26 cellular contexts compared by ENCODE assay signal in the genomic region with DNA sequence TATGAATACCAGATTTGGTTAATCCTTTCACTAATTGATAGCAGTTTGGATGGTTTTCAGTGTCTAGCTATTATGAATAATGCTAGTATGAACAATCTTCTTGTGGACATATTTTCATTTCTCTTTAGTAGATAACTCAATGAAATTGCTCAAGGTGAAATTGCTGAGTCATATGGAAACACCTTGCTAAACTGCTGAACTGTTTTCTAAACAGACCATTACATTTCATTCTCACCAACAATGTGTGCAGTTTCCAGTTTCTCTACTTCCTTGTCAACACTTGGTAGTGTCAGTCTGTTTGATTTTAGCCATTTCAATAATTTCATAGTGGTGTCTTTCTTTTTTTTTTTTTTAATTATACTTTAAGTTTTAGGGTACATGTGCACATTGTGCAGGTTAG.
"Had no signal": no experiment of that assay in that cellular context is flagged by ENCODE, and none has a peak within 500 bp of the region (broad histone marks: within the 10 kb centered on the region; RNA-seq: fewer than 3 reads in every experiment).

No MANE protein-coding gene starts in this region.

- ATAC-seq: esophagus mucosa, gastrocnemius medialis, heart right ventricle, left cardiac atrium, left lung, left ventricle myocardium superior, lower lobe of right lung, mucosa of descending colon had no signal

- H3K36me3 Mint-ChIP-seq: mesothelial cell of epicardium, naive B cell had no signal

- H3K36me3 ChIP-seq: colonic mucosa, esophagus squamous epithelium, gastrocnemius medialis, heart right ventricle, left lung, lower lobe of right lung had no signal

- H3K4me1 ChIP-seq: colonic mucosa, esophagus squamous epithelium, gastrocnemius medialis, heart right ventricle, left lung, lower lobe of right lung had no signal

- H3K9me3 ChIP-seq: colonic mucosa, esophagus squamous epithelium, gastrocnemius medialis, lower lobe of right lung, mucosa of descending colon had no signal

- H3K4me1 Mint-ChIP-seq: mesothelial cell of epicardium, naive B cell had no signal

- H3K27me3 Mint-ChIP-seq: dendritic cell treated with granulocyte-macrophage colony-stimulating factor and Interleukin-4, amounts not matched to agents 40 ng/mL and 50 ng/mL, for 4 days had no signal

- H3K27ac ChIP-seq: colonic mucosa, epithelial cell of prostate, esophagus squamous epithelium, gastrocnemius medialis, heart right ventricle, left lung, lower lobe of right lung had no signal

- DNase-seq: colonic mucosa; cortex of kidney; effector CD8-positive, alpha-beta T cell; erythroblast; esophagus squamous epithelium; foreskin fibroblast; foreskin melanocyte; gastrocnemius medialis; glutamatergic neuron; head of caudate nucleus; heart right ventricle; hippocampal formation; left cardiac atrium; left lung; left ventricle myocardium superior; lower lobe of right lung; mesenchymal stem cell; mucosa of descending colon; naive B cell had no signal

- H3K27me3 ChIP-seq: colonic mucosa, esophagus squamous epithelium, gastrocnemius medialis, heart right ventricle, left lung had no signal

- H3K9me3 Mint-ChIP-seq: dendritic cell treated with granulocyte-macrophage colony-stimulating factor and Interleukin-4, amounts not matched to agents 40 ng/mL and 50 ng/mL, for 4 days; mesothelial cell of epicardium had no signal

- H3K4me3 ChIP-seq: colonic mucosa, esophagus squamous epithelium, gastrocnemius medialis, heart right ventricle, left lung, lower lobe of right lung, mucosa of descending colon had no signal

- H3K4me3 Mint-ChIP-seq: dendritic cell treated with granulocyte-macrophage colony-stimulating factor and Interleukin-4, amounts not matched to agents 40 ng/mL and 50 ng/mL, for 4 days; mesothelial cell of epicardium; naive B cell had no signal

- FAIRE-seq: endothelial cell of umbilical vein, islet of Langerhans, keratinocyte had no signal

- H3K27ac Mint-ChIP-seq: dendritic cell treated with granulocyte-macrophage colony-stimulating factor and Interleukin-4, amounts not matched to agents 40 ng/mL and 50 ng/mL, for 4 days; mesothelial cell of epicardium; naive B cell had no signal
